ENCODE assay signal across 25 cellular contexts in genomic region chr10:11184093-11184492, GRCh38.
DNase-seq lines count a peak whose midpoint lies in the region; ATAC-seq and TF ChIP-seq lines count a peak whose summit lies in the region.
"Had no signal": no experiment of that assay in that cellular context is flagged by ENCODE, and none has a peak within 500 bp of the region (broad histone marks: within the 10 kb centered on the region; RNA-seq: fewer than 3 reads in every experiment).

No MANE protein-coding gene starts in this region.

- CTCF ChIA-PET in activated CD4-positive, alpha-beta T cell treated with anti-CD3 and anti-CD28 coated beads for 36 hours (lab: Charles Lee), result no interaction called here

- peaks cover 93% of the 10 kb centered on the region for H3K36me3 Mint-ChIP-seq in activated CD4-positive, alpha-beta T cell treated with anti-CD3 and anti-CD28 coated beads for 36 hours (ENCODE audit: low read depth)
- H3K36me3 Mint-ChIP-seq in T-helper 17 cell (ENCODE audit: low read depth), result peaks cover 29% of the 10 kb centered on the region

- no peak overlapping the region for H3K4me3 Mint-ChIP-seq in activated CD4-positive, alpha-beta T cell treated with anti-CD3 and anti-CD28 coated beads for 36 hours
- H3K4me3 Mint-ChIP-seq in T-helper 17 cell, result peak overlapping the region; percentile 39

- TF ChIP-seq CTCF in left lung (IDR thresholded peaks at IDR 0.05), result no peak
- no peak for TF ChIP-seq CTCF in BE2C (IDR thresholded peaks at IDR 0.05; ENCODE audit: low read depth, low read length)

- H3K36me3 ChIP-seq in left lung (peaks cover 0 to 12% of the 10 kb centered on the region in 2 donors), BE2C (no peaks in the 10 kb centered on the region)
- H3K36me3 ChIP-seq: WERI-Rb-1 had no signal

- H3K4me3 ChIP-seq in left lung, result no peak overlapping the region
- no peak overlapping the region for H3K4me3 ChIP-seq in BE2C (ENCODE audit: low read depth, low read length)
- H3K4me3 ChIP-seq: GM12878, lung, psoas muscle, SJCRH30 had no signal

- H3K9me3 Mint-ChIP-seq in activated CD4-positive, alpha-beta T cell treated with anti-CD3 and anti-CD28 coated beads for 36 hours (ENCODE audit: low read depth), result peaks cover 22% of the 10 kb centered on the region

- H3K9me3 ChIP-seq in T-helper 17 cell (ENCODE audit: control insufficient read depth, low read length, poor library complexity, severe bottlenecking), result peaks cover 3% of the 10 kb centered on the region
- H3K9me3 ChIP-seq in left lung, result peaks cover 0 to 10% of the 10 kb centered on the region in 2 donors
- H3K9me3 ChIP-seq in BE2C, result no peaks in the 10 kb centered on the region
- H3K9me3 ChIP-seq: psoas muscle had no signal

- H3K27ac ChIP-seq in left lung, result peak overlapping the region in 1 of 2 donors; percentile 45
- H3K27ac ChIP-seq: psoas muscle, SJCRH30, WERI-Rb-1 had no signal

- intact Hi-C loops in activated CD4-positive, alpha-beta T cell treated with anti-CD3 and anti-CD28 coated beads for 36 hours (cut with DNase I, micrococcal nuclease), result no loop called here
- intact Hi-C loops in left lung (cut with DNase I), result no loop called here
- intact Hi-C loops in sciatic nerve (cut with DNase I), result no loop called here

- peak overlapping the region; percentile 77 for H3K27ac Mint-ChIP-seq in activated CD4-positive, alpha-beta T cell treated with anti-CD3 and anti-CD28 coated beads for 36 hours
- no peak overlapping the region for H3K27ac Mint-ChIP-seq in T-helper 17 cell

- no peaks in the 10 kb centered on the region for H3K27me3 Mint-ChIP-seq in activated CD4-positive, alpha-beta T cell treated with anti-CD3 and anti-CD28 coated beads for 36 hours
- H3K27me3 Mint-ChIP-seq in T-helper 17 cell, result no peaks in the 10 kb centered on the region

- H3K4me1 Mint-ChIP-seq in activated CD4-positive, alpha-beta T cell treated with anti-CD3 and anti-CD28 coated beads for 36 hours, result peaks cover 94% of the 10 kb centered on the region
- H3K4me1 Mint-ChIP-seq in T-helper 17 cell, result peaks cover 75% of the 10 kb centered on the region

- H3K27me3 ChIP-seq in left lung (no peaks in the 10 kb centered on the region), BE2C (no peaks in the 10 kb centered on the region)
- H3K27me3 ChIP-seq: SJCRH30 had no signal

- H3K4me1 ChIP-seq in left lung, result peaks cover 0 to 81% of the 10 kb centered on the region in 2 donors
- H3K4me1 ChIP-seq in BE2C, result no peaks in the 10 kb centered on the region
- H3K4me1 ChIP-seq: SJCRH30 had no signal

- ATAC-seq in activated CD4-positive, alpha-beta T cell treated with anti-CD3 and anti-CD28 coated beads for 36 hours, result no peak
- ATAC-seq in T-helper 17 cell, result no peak
- peak; percentile 22 for ATAC-seq in left lung
- ATAC-seq in sciatic nerve, result no peak
- ATAC-seq: GM12878, psoas muscle had no signal

- DNase-seq in activated CD4-positive, alpha-beta T cell treated with anti-CD3 and anti-CD28 coated beads for 36 hours, result no peak
- no peak for DNase-seq in activated CD4-positive, alpha-beta T cell treated with anti-CD3 and anti-CD28 coated beads for 48 hours
- DNase-seq in CD1c-positive myeloid dendritic cell (ENCODE audit: extremely low spot score) (peak; percentile 73), T-helper 17 cell (no peak), left lung (no peak), Kasumi-1 (lab: John Stamatoyannopoulos, UW) (no peak), BE2C (no peak), sciatic nerve (ENCODE audit: low spot score) (no peak)
- DNase-seq: activated CD4-positive, alpha-beta T cell treated with anti-CD3 and anti-CD28 coated beads, Interleukin-2, amount 50 U/mL, for 48 hours; activated T-cell treated with anti-CD3 and anti-CD28 coated beads, Interleukin-2, amount 50 U/mL, for 1 hour; Calu3; cerebellar nuclear complex; DND-41; H7; KBM-7; NCI-H2171 treated with DMSO at 0.1 percent for 48 hours; NCI-H69; nucleus accumbens; psoas muscle; SJCRH30; stimulated activated CD8-positive, alpha-beta memory T cell treated with anti-CD3 and anti-CD28 coated beads, Interleukin-4, amount 100 ng/mL, for 48 hours; substantia nigra; WERI-Rb-1 had no signal

- POLR2A ChIA-PET in activated CD4-positive, alpha-beta T cell treated with anti-CD3 and anti-CD28 coated beads for 36 hours (lab: Charles Lee), result no interaction called here
